In genomic region chr19:19347401-19347800, GRCh38 we compare ENCODE assay signal across 23 cellular contexts.
"Had no signal": no experiment of that assay in that cellular context is flagged by ENCODE, and none has a peak within 500 bp of the region (broad histone marks: within the 10 kb centered on the region; RNA-seq: fewer than 3 reads in every experiment).

No MANE protein-coding gene starts in this region.

- FAIRE-seq: endometrium, frontal cortex, keratinocyte, urothelium cell line had no signal

- ATAC-seq: left ventricle myocardium superior; lower lobe of right lung; natural killer cell; stimulated activated naive B cell treated with anti-CD40 and anti-IgM and Interleukin-4, amounts not matched to agents 10 μg/mL and 1 μg/mL and 100 μg/mL, for 72 hours had no signal

- H3K4me3 Mint-ChIP-seq: dendritic cell treated with granulocyte-macrophage colony-stimulating factor and Interleukin-4, amounts not matched to agents 40 ng/mL and 50 ng/mL, for 4 days; immature natural killer cell; memory B cell; natural killer cell; neural crest cell; stimulated activated naive CD8-positive, alpha-beta T cell treated with anti-CD3 and anti-CD28 coated beads, Interleukin-15, Interleukin-2, amounts not matched to agents 100 ng/mL and 50 ng/mL, for 24 hours had no signal

- DNase-seq: colonic mucosa; effector memory CD4-positive, alpha-beta T cell; immature natural killer cell; left ventricle myocardium superior; lower lobe of right lung; natural killer cell; sigmoid colon; spleen; stimulated activated CD4-positive, alpha-beta T cell treated with anti-CD3 and anti-CD28 coated beads, Interleukin-4, amount 100 ng/mL, for 4 hours; stimulated activated naive B cell treated with anti-CD40 and anti-IgM and Interleukin-4, amounts not matched to agents 10 μg/mL and 1 μg/mL and 100 μg/mL, for 72 hours; upper lobe of left lung had no signal

- H3K27me3 ChIP-seq: colonic mucosa, right atrium auricular region, sigmoid colon, spleen, tibial nerve, upper lobe of left lung had no signal

- H3K27ac Mint-ChIP-seq: dendritic cell treated with granulocyte-macrophage colony-stimulating factor and Interleukin-4, amounts not matched to agents 40 ng/mL and 50 ng/mL, for 4 days; immature natural killer cell; memory B cell; stimulated activated naive CD8-positive, alpha-beta T cell treated with anti-CD3 and anti-CD28 coated beads, Interleukin-15, Interleukin-2, amounts not matched to agents 100 ng/mL and 50 ng/mL, for 24 hours had no signal

- H3K9me3 ChIP-seq: colonic mucosa, lower lobe of right lung, prostate gland, right atrium auricular region, sigmoid colon, spleen, thoracic aorta, tibial nerve, upper lobe of left lung had no signal

- H3K4me3 ChIP-seq: colonic mucosa, lower lobe of right lung, prostate gland, right atrium auricular region, sigmoid colon, spleen, thoracic aorta, tibial nerve, upper lobe of left lung had no signal

- H3K9me3 Mint-ChIP-seq: dendritic cell treated with granulocyte-macrophage colony-stimulating factor and Interleukin-4, amounts not matched to agents 40 ng/mL and 50 ng/mL, for 4 days; immature natural killer cell; memory B cell; natural killer cell; neural crest cell; stimulated activated naive B cell treated with anti-CD40 and anti-IgM and Interleukin-4, amounts not matched to agents 10 μg/mL and 1 μg/mL and 100 μg/mL, for 72 hours; stimulated activated naive CD8-positive, alpha-beta T cell treated with anti-CD3 and anti-CD28 coated beads, Interleukin-15, Interleukin-2, amounts not matched to agents 100 ng/mL and 50 ng/mL, for 24 hours had no signal

- H3K36me3 Mint-ChIP-seq: natural killer cell had no signal

- H3K27ac ChIP-seq: colonic mucosa, lower lobe of right lung, prostate gland, right atrium auricular region, sigmoid colon, spleen, thoracic aorta, tibial nerve, upper lobe of left lung had no signal

- H3K4me1 ChIP-seq: colonic mucosa, lower lobe of right lung, prostate gland, right atrium auricular region, sigmoid colon, spleen, tibial nerve, upper lobe of left lung had no signal

- H3K4me1 Mint-ChIP-seq: immature natural killer cell, memory B cell, natural killer cell, neural crest cell had no signal

- H3K27me3 Mint-ChIP-seq: dendritic cell treated with granulocyte-macrophage colony-stimulating factor and Interleukin-4, amounts not matched to agents 40 ng/mL and 50 ng/mL, for 4 days; memory B cell; stimulated activated naive B cell treated with anti-CD40 and anti-IgM and Interleukin-4, amounts not matched to agents 10 μg/mL and 1 μg/mL and 100 μg/mL, for 72 hours; stimulated activated naive CD8-positive, alpha-beta T cell treated with anti-CD3 and anti-CD28 coated beads, Interleukin-15, Interleukin-2, amounts not matched to agents 100 ng/mL and 50 ng/mL, for 24 hours had no signal
